ENCODE assay signal across 1 cellular context in the genomic region with DNA sequence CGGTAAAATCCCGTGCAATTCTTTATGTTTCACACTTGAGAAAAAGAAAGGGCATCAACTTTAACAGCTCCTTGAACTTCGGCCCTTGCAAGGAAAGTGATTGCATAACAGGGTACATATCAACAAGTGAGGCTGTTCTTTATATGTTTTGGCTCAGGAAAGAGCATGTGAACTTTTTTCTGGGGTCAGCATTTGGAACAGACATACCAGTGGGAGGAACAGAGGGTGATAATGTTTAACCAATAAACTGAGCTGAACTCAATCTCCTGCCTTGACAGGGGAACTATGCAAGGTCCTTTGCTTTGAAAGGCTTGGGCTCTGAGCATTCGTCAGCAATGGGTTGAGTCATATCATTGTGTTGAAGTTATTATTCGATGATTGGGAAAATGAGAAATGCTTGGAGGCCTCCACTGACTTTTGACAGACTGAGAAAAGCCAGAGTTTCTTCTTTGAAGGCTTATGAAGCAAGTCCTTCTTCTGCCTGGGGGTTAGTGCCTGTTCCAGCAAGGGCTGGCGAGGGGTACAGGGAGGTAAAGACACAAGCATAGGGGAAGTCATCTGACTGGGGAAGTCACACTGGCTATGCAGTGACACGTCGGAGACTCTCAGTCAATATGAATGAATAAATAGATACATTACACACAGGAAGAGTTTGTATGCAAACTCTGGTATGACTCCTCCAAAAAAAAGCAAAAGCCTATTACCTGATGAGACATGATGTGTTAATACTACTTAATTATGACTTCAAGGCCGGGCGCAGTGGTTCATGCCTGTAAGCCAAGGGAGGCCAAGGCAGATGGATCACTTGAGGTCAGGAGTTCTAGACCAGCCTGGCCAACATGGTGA.
TF ChIP-seq lines count a peak whose summit lies in the region.

No MANE protein-coding gene starts in this region.

TF ChIP-seq in HepG2, 621 proteins besides CTCF, POLR2A, EP300 and RAD21 (continued from another document and continues in another):
- TF ChIP-seq, protein P1, sequence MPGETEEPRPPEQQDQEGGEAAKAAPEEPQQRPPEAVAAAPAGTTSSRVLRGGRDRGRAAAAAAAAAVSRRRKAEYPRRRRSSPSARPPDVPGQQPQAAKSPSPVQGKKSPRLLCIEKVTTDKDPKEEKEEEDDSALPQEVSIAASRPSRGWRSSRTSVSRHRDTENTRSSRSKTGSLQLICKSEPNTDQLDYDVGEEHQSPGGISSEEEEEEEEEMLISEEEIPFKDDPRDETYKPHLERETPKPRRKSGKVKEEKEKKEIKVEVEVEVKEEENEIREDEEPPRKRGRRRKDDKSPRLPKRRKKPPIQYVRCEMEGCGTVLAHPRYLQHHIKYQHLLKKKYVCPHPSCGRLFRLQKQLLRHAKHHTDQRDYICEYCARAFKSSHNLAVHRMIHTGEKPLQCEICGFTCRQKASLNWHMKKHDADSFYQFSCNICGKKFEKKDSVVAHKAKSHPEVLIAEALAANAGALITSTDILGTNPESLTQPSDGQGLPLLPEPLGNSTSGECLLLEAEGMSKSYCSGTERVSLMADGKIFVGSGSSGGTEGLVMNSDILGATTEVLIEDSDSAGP (CRISPR knock-in tag; IDR thresholded peaks at IDR 0.05; ENCODE audit: borderline replicate concordance), result no peak
- TF ChIP-seq ZSCAN21 (CRISPR knock-in tag; IDR thresholded peaks at IDR 0.05; ENCODE audit: borderline replicate concordance) (peak; percentile 66), ZNF543 (CRISPR knock-in tag; IDR thresholded peaks at IDR 0.05) (no peak), ZFY (CRISPR knock-in tag; IDR thresholded peaks at IDR 0.05) (0 out of 2 replicates have a peak, but pooled peaks have one; percentile 34), NRL (CRISPR knock-in tag; IDR thresholded peaks at IDR 0.05; ENCODE audit: borderline replicate concordance) (no peak), NCOA2 (CRISPR knock-in tag; IDR thresholded peaks at IDR 0.05) (peak; percentile 95), ZBTB4 (CRISPR knock-in tag; IDR thresholded peaks at IDR 0.05; ENCODE audit: borderline replicate concordance) (no peak), ZGPAT (CRISPR knock-in tag; IDR thresholded peaks at IDR 0.05) (peak; percentile 87), FOSL2 (CRISPR knock-in tag; IDR thresholded peaks at IDR 0.05) (peak; percentile 82), ZNF570 (CRISPR knock-in tag; IDR thresholded peaks at IDR 0.05; ENCODE audit: borderline replicate concordance) (no peak), ZNF280B (CRISPR knock-in tag; IDR thresholded peaks at IDR 0.05; ENCODE audit: borderline replicate concordance) (no peak), ONECUT2 (CRISPR knock-in tag; IDR thresholded peaks at IDR 0.05) (0 out of 2 replicates have a peak, but pooled peaks have one; percentile 19), ATF7 (IDR thresholded peaks at IDR 0.05) (no peak), ATF7 (CRISPR knock-in tag; IDR thresholded peaks at IDR 0.05) (no peak), ZNF331 (CRISPR knock-in tag; IDR thresholded peaks at IDR 0.05) (peak; percentile 82; the same call in 1 of the 2 replicates), ZBED4 (CRISPR knock-in tag; IDR thresholded peaks at IDR 0.05; ENCODE audit: borderline replicate concordance) (peak; percentile 27; the same call in 1 of the 2 replicates), CHD2 (IDR thresholded peaks at IDR 0.05; ENCODE audit: low read depth, low read length) (no peak), STAT5B (CRISPR knock-in tag; IDR thresholded peaks at IDR 0.05) (no peak), POGZ (CRISPR knock-in tag; IDR thresholded peaks at IDR 0.05) (peak; percentile 77; the same call in 1 of the 2 replicates), ZFP36 (IDR thresholded peaks at IDR 0.05; ENCODE audit: borderline replicate concordance, low read depth, low read length, partially characterized antibody) (no peak), ZNF296 (CRISPR knock-in tag; conservative IDR thresholded peaks at IDR 0.05) (no peak), ZNF160 (CRISPR knock-in tag; IDR thresholded peaks at IDR 0.05) (no peak), ZNF646 (CRISPR knock-in tag; IDR thresholded peaks at IDR 0.05) (no peak)
- TF ChIP-seq, protein P2, sequence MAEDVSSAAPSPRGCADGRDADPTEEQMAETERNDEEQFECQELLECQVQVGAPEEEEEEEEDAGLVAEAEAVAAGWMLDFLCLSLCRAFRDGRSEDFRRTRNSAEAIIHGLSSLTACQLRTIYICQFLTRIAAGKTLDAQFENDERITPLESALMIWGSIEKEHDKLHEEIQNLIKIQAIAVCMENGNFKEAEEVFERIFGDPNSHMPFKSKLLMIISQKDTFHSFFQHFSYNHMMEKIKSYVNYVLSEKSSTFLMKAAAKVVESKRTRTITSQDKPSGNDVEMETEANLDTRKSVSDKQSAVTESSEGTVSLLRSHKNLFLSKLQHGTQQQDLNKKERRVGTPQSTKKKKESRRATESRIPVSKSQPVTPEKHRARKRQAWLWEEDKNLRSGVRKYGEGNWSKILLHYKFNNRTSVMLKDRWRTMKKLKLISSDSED (CRISPR knock-in tag; IDR thresholded peaks at IDR 0.05), result no peak
- TF ChIP-seq, protein P3, sequence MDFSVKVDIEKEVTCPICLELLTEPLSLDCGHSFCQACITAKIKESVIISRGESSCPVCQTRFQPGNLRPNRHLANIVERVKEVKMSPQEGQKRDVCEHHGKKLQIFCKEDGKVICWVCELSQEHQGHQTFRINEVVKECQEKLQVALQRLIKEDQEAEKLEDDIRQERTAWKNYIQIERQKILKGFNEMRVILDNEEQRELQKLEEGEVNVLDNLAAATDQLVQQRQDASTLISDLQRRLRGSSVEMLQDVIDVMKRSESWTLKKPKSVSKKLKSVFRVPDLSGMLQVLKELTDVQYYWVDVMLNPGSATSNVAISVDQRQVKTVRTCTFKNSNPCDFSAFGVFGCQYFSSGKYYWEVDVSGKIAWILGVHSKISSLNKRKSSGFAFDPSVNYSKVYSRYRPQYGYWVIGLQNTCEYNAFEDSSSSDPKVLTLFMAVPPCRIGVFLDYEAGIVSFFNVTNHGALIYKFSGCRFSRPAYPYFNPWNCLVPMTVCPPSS (IDR thresholded peaks at IDR 0.05), result no peak
